Comparison of ENCODE assay signal across 3 cellular contexts in genomic region chr6:3743541-3743940, GRCh38.
TF ChIP-seq lines count a peak whose summit lies in the region.

No MANE protein-coding gene starts in this region.

TF ChIP-seq in GM23338, 12 proteins besides CTCF, POLR2A, EP300 and RAD21 (continues in another document):
- TF ChIP-seq ZNF114 (CRISPR knock-in tag; IDR thresholded peaks at IDR 0.05) (no peak), POLR2AphosphoS5 (IDR thresholded peaks at IDR 0.05; ENCODE audit: low read depth) (no peak), STAT1 (IDR thresholded peaks at IDR 0.05; ENCODE audit: unreplicated experiment) (no peak), EZH2 (IDR thresholded peaks at IDR 0.05; ENCODE audit: low read depth, unreplicated experiment) (no peak), NANOG (IDR thresholded peaks at IDR 0.05; ENCODE audit: borderline replicate concordance) (no peak), EZH2phosphoT487 (IDR thresholded peaks at IDR 0.05; ENCODE audit: unreplicated experiment) (no peak), JUNB (IDR thresholded peaks at IDR 0.05; ENCODE audit: unreplicated experiment) (no peak), ZNF462 (CRISPR knock-in tag; IDR thresholded peaks at IDR 0.05) (no peak)

TF ChIP-seq in K562, 482 proteins besides CTCF, POLR2A, EP300 and RAD21:
- TF ChIP-seq SMAD4 (CRISPR knock-in tag; conservative IDR thresholded peaks at IDR 0.05), result no peak
- TF ChIP-seq, protein P1, sequence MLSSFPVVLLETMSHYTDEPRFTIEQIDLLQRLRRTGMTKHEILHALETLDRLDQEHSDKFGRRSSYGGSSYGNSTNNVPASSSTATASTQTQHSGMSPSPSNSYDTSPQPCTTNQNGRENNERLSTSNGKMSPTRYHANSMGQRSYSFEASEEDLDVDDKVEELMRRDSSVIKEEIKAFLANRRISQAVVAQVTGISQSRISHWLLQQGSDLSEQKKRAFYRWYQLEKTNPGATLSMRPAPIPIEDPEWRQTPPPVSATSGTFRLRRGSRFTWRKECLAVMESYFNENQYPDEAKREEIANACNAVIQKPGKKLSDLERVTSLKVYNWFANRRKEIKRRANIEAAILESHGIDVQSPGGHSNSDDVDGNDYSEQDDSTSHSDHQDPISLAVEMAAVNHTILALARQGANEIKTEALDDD (IDR thresholded peaks at IDR 0.05), result peak; percentile 62

TF ChIP-seq in HepG2, 621 proteins besides CTCF, POLR2A, EP300 and RAD21:
- TF ChIP-seq, protein P2, sequence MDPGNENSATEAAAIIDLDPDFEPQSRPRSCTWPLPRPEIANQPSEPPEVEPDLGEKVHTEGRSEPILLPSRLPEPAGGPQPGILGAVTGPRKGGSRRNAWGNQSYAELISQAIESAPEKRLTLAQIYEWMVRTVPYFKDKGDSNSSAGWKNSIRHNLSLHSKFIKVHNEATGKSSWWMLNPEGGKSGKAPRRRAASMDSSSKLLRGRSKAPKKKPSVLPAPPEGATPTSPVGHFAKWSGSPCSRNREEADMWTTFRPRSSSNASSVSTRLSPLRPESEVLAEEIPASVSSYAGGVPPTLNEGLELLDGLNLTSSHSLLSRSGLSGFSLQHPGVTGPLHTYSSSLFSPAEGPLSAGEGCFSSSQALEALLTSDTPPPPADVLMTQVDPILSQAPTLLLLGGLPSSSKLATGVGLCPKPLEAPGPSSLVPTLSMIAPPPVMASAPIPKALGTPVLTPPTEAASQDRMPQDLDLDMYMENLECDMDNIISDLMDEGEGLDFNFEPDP (CRISPR knock-in tag; conservative IDR thresholded peaks at IDR 0.05), result 0 out of 2 replicates have a peak, but pooled peaks have one; percentile 66
- TF ChIP-seq ZZZ3 (CRISPR knock-in tag; IDR thresholded peaks at IDR 0.05; ENCODE audit: borderline replicate concordance), result no peak
